Comparison of ENCODE assay signal across 25 cellular contexts in genomic region chr14:24177928-24178327, GRCh38. TPM values are rescaled to one million over a fixed set of nuclear protein-coding genes. Genes with fewer than 3 reads are reported as not detected.
"Had no signal": no experiment of that assay in that cellular context is flagged by ENCODE, and none has a peak within 500 bp of the region (broad histone marks: within the 10 kb centered on the region; RNA-seq: fewer than 3 reads in every experiment).

No MANE protein-coding gene starts in this region.

- H3K27me3 ChIP-seq: pancreas, right atrium auricular region, spleen, testis, tibial artery, upper lobe of left lung had no signal

- DNase-seq: cerebellar nuclear complex; cortex of kidney; mesenchymal stem cell; midbrain; naive thymus-derived CD4-positive, alpha-beta T cell; occipital lobe; pancreas; stimulated activated CD4-positive, alpha-beta T cell treated with anti-CD3 and anti-CD28 coated beads, Interleukin-4, amount 100 ng/mL, for 4 hours; stimulated activated naive CD8-positive, alpha-beta T cell treated with anti-CD3 and anti-CD28 coated beads, Interleukin-15, Interleukin-2, amounts not matched to agents 100 U/mL and 50 U/mL, for 24 hours; substantia nigra; testis; tibial artery had no signal

- FAIRE-seq: frontal cortex, keratinocyte, pancreas, urothelium cell line had no signal

- H3K4me1 ChIP-seq: pancreas, testis, tibial artery, upper lobe of left lung had no signal

- H3K4me3 Mint-ChIP-seq: naive thymus-derived CD4-positive, alpha-beta T cell; nephron; stimulated activated memory B cell treated with anti-CD40 and anti-IgM and Interleukin-4, amounts not matched to agents 10 μg/mL and 1 μg/mL and 100 μg/mL, for 72 hours had no signal

- H3K36me3 ChIP-seq: prostate gland had no signal

- H3K9me3 Mint-ChIP-seq: nephron; stimulated activated memory B cell treated with anti-CD40 and anti-IgM and Interleukin-4, amounts not matched to agents 10 μg/mL and 1 μg/mL and 100 μg/mL, for 72 hours had no signal

- H3K9me3 ChIP-seq: pancreas, prostate gland, right atrium auricular region, spleen, testis, tibial artery, upper lobe of left lung had no signal

- H3K27me3 Mint-ChIP-seq: naive thymus-derived CD4-positive, alpha-beta T cell; stimulated activated memory B cell treated with anti-CD40 and anti-IgM and Interleukin-4, amounts not matched to agents 10 μg/mL and 1 μg/mL and 100 μg/mL, for 72 hours had no signal

- H3K4me3 ChIP-seq: pancreas, prostate gland, right atrium auricular region, skin epidermis, spleen, testis, tibial artery, upper lobe of left lung had no signal

- H3K27ac ChIP-seq: pancreas, prostate gland, right atrium auricular region, spleen, testis, tibial artery, upper lobe of left lung had no signal

- ATAC-seq: naive thymus-derived CD4-positive, alpha-beta T cell; pancreas; stimulated activated memory B cell treated with anti-CD40 and anti-IgM and Interleukin-4, amounts not matched to agents 10 μg/mL and 1 μg/mL and 100 μg/mL, for 72 hours; stimulated activated naive CD8-positive, alpha-beta T cell treated with anti-CD3 and anti-CD28 coated beads, Interleukin-15, Interleukin-2, amounts not matched to agents 100 U/mL and 50 U/mL, for 24 hours had no signal

RNA-seq across cellular contexts. Expression of gene TSSK4, which starts 27.6 kb away (rescaled TPM):
- total RNA-seq: dermis microvascular lymphatic vessel endothelial cell, frontal cortex, lower leg skin, lung microvascular endothelial cell, occipital lobe, right atrium auricular region had no signal
- polyA plus RNA-seq: keratinocyte, spleen had no signal
